In the genomic region with DNA sequence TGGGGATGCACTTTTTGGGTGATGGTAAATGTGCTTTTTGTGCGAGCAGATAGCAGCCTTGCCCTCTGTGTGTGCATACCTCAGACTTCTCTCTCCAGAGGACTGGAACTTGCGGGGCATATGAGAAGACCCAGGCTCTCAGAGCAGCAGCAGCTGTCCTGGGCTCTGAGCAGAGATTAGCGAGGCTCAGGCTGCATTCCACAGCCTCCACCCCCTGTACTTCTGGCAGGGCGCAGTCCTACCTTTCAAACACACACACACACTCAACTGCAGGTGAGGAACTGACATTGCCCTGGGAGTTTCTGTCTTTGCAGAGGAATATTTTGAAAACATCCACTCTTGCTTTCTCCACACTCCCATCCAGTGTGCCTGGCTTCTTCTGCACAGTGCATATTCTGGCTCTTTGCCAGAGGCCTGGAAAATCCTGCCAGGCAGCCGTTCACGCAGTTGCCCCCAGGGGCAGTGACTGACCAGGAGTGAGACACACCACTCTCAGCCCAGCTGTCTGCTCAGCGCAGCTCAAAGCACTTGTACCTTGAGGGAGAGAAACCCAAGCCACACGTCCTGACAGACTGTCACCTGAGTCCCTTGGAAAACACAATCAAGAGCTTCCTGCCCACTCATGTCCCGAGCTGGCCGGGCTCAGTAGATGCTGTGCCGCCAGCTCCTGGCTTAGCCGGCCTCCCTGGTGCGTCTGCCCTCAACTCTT, we compare ENCODE assay signal across 8 cellular contexts.
A peak's percentile ranks its signal among the peaks of the same experiment; 100 is the strongest.
DNase-seq lines count a peak whose midpoint lies in the region; ATAC-seq and TF ChIP-seq lines count a peak whose summit lies in the region.

No MANE protein-coding gene starts in this region.

- CTCF ChIA-PET in activated CD4-positive, alpha-beta T cell treated with anti-CD3 and anti-CD28 coated beads for 36 hours (lab: Charles Lee) = no interaction called here

- ATAC-seq in GM21825 (IDR thresholded peaks at IDR 0.05; ENCODE audit: unreplicated experiment) = no peak
- no peak for ATAC-seq in activated CD4-positive, CD25-positive, alpha-beta regulatory T cell treated with anti-CD3 and anti-CD28 coated beads, Interleukin-2, amount 50 U/mL, for 24 hours
- no peak for ATAC-seq in activated CD4-positive, alpha-beta T cell treated with anti-CD3 and anti-CD28 coated beads for 36 hours

- H3K27me3 ChIP-seq in cardiac muscle cell = no peaks in the 10 kb centered on the region

- H3K36me3 Mint-ChIP-seq in activated CD4-positive, alpha-beta T cell treated with anti-CD3 and anti-CD28 coated beads for 36 hours (ENCODE audit: low read depth) = no peaks in the 10 kb centered on the region

- TF ChIP-seq CTCF in cardiac muscle cell (IDR thresholded peaks at IDR 0.05; ENCODE audit: low read depth, low read length) = no peak

- no peak overlapping the region for H3K4me3 ChIP-seq in cardiac muscle cell

- H3K36me3 ChIP-seq in cardiac muscle cell = no peaks in the 10 kb centered on the region

- H3K4me1 ChIP-seq in cardiac muscle cell (ENCODE audit: low read depth) = peaks cover 26% of the 10 kb centered on the region

- H3K9me3 Mint-ChIP-seq in activated CD4-positive, alpha-beta T cell treated with anti-CD3 and anti-CD28 coated beads for 36 hours (ENCODE audit: low read depth) = no peaks in the 10 kb centered on the region

- H3K27ac ChIP-seq in cardiac muscle cell = peak overlapping the region; percentile 41

- no peak overlapping the region for H3K27ac Mint-ChIP-seq in activated CD4-positive, alpha-beta T cell treated with anti-CD3 and anti-CD28 coated beads for 36 hours

- DNase-seq in cardiac muscle cell (ENCODE audit: low read depth in 1 of 2, low spot score in 1 of 2) = peak in 1 of 2 donors; percentile 83
- no peak for DNase-seq in cardiac septum (ENCODE audit: low spot score)
- DNase-seq in SK-N-DZ (ENCODE audit: low spot score) = peak; percentile 88
- peak; percentile 28 for DNase-seq in iPS-NIHi7 (ENCODE audit: extremely low spot score)
- no peak for DNase-seq in activated CD4-positive, alpha-beta T cell treated with anti-CD3 and anti-CD28 coated beads for 36 hours
- DNase-seq in activated CD4-positive, CD25-positive, alpha-beta regulatory T cell (lab: John Stamatoyannopoulos, UW) = no peak

- peaks cover 7% of the 10 kb centered on the region for H3K27me3 Mint-ChIP-seq in activated CD4-positive, alpha-beta T cell treated with anti-CD3 and anti-CD28 coated beads for 36 hours

- POLR2A ChIA-PET in activated CD4-positive, alpha-beta T cell treated with anti-CD3 and anti-CD28 coated beads for 36 hours (lab: Charles Lee) = no interaction called here

- no peaks in the 10 kb centered on the region for H3K4me1 Mint-ChIP-seq in activated CD4-positive, alpha-beta T cell treated with anti-CD3 and anti-CD28 coated beads for 36 hours

- no peak overlapping the region for H3K4me3 Mint-ChIP-seq in activated CD4-positive, alpha-beta T cell treated with anti-CD3 and anti-CD28 coated beads for 36 hours

- no peaks in the 10 kb centered on the region for H3K9me3 ChIP-seq in cardiac muscle cell (ENCODE audit: low read depth)

- intact Hi-C loops in cardiac septum (cut with DNase I) = no loop called here
- intact Hi-C loops in activated CD4-positive, alpha-beta T cell treated with anti-CD3 and anti-CD28 coated beads for 36 hours (cut with DNase I, micrococcal nuclease) = no loop called here

Comparison
In these comparisons a context has a peak if more than half of its experiments do, and no peak if none do; other contexts are left out.
1. DNase-seq: peak in SK-N-DZ (single experiment) and iPS-NIHi7 (single experiment); none in cardiac septum (single experiment), activated CD4-positive, alpha-beta T cell treated with anti-CD3 and anti-CD28 coated beads for 36 hours (single experiment) and activated CD4-positive, CD25-positive, alpha-beta regulatory T cell (0 of 4).